In genomic region chr12:80157640-80158039, GRCh38 we compare ENCODE assay signal across 1 cellular context.
A peak's percentile ranks its signal among the peaks of the same experiment; 100 is the strongest.
TF ChIP-seq lines count a peak whose summit lies in the region.

No MANE protein-coding gene starts in this region.

TF ChIP-seq in SK-N-SH, 30 proteins besides CTCF, POLR2A, EP300 and RAD21:
- TF ChIP-seq SMC3 (IDR thresholded peaks at IDR 0.05; ENCODE audit: low read depth, low read length): no peak
- peak; percentile 84 for TF ChIP-seq TCF12 (IDR thresholded peaks at IDR 0.05)
- TF ChIP-seq RFX5 (IDR thresholded peaks at IDR 0.05; ENCODE audit: low read length): no peak
- TF ChIP-seq FOSL2 (IDR thresholded peaks at IDR 0.05; ENCODE audit: borderline replicate concordance, low read depth): peak; percentile 5; the same call in 1 of the 2 replicates
- TF ChIP-seq PBX3 (IDR thresholded peaks at IDR 0.05): peak; percentile 49
